Comparison of ENCODE assay signal across 14 cellular contexts in the genomic region with DNA sequence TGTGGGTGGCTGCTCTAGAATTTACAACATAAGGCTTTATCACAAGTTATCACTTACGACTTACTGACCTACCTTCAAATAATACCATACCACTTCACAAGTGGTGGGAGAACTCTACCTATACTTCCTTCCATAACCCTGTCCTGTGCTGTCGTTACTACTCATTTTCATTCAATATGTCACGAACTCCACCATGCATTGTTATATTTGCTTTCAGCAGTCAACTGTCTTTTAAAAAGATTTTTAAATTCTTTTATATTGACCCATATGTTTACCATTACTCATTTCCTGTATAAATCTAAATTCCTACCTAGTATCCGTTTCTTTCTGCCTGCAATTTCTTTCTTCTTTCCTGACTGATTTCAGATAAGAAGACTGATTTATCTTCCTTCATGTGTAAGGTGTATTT.
DNase-seq lines count a peak whose midpoint lies in the region; ATAC-seq, FAIRE-seq and TF ChIP-seq lines count a peak whose summit lies in the region.
"Had no signal": no experiment of that assay in that cellular context is flagged by ENCODE, and none has a peak within 500 bp of the region (broad histone marks: within the 10 kb centered on the region; RNA-seq: fewer than 3 reads in every experiment).

No MANE protein-coding gene starts in this region.

- no peak overlapping the region for H3K4me3 ChIP-seq in fibroblast of lung (replicated peaks in 1 of 4; ENCODE audit: control extremely low read depth in 1 of 4, insufficient read depth in 1 of 4, low read depth in 3 of 4, low read length in 4 of 4)
- H3K4me3 ChIP-seq: GM12878, psoas muscle had no signal

- peak; percentile 44 for FAIRE-seq in GM19239 (lab: Jason Lieb, UNC)
- FAIRE-seq: GM12878 had no signal

- POLR2A ChIA-PET in RWPE1 (lab: Yijun Ruan, JAX; ENCODE audit: low non-redundant PET): no interaction called here

- DNase-seq in A172 (ENCODE audit: low spot score) (peak; percentile 38), GM19239 (ENCODE audit: insufficient read length, low spot score) (no peak), RWPE1 (ENCODE audit: low spot score) (peak; percentile 3), fibroblast of lung (ENCODE audit: low read depth in 2 of 2) (peak in 1 of 2 donors; percentile 53), NCI-H187 (lab: John Stamatoyannopoulos, UW) (no peak), epidermal melanocyte (ENCODE audit: insufficient read length, low spot score) (no peak), NCI-H748 treated with DMSO at 0.1 percent for 48 hours (lab: John Stamatoyannopoulos, UW) (no peak)
- DNase-seq: activated CD4-positive, CD25-positive, alpha-beta regulatory T cell treated with anti-CD3 and anti-CD28 coated beads, Interleukin-2, amount 50 U/mL, for 72 hours; AML-193; DMS79 treated with DMSO at 0.1 percent for 48 hours; psoas muscle; T-helper 1 cell had no signal

- no peak for ATAC-seq in HG02571 (IDR thresholded peaks at IDR 0.05; ENCODE audit: unreplicated experiment)
- ATAC-seq: GM12878, psoas muscle had no signal

- H3K27me3 ChIP-seq in fibroblast of lung (ENCODE audit: control insufficient read depth, insufficient read depth, low read length): no peaks in the 10 kb centered on the region

- H3K79me2 ChIP-seq in fibroblast of lung (ENCODE audit: control insufficient read depth, insufficient read depth, low read length): no peaks in the 10 kb centered on the region

- CTCF ChIA-PET in RWPE1 (lab: Yijun Ruan, JAX): no interaction called here

- no peak overlapping the region for H2AFZ ChIP-seq in fibroblast of lung (ENCODE audit: low read length)

- H4K20me1 ChIP-seq in fibroblast of lung (ENCODE audit: control insufficient read depth, extremely low read depth, insufficient read depth, low read length): no peaks in the 10 kb centered on the region

- no peak overlapping the region for H3K9ac ChIP-seq in fibroblast of lung (ENCODE audit: insufficient read depth, low read length)

- TF ChIP-seq CTCF in RWPE1 (conservative IDR thresholded peaks at IDR 0.05; ENCODE audit: low read depth) (no peak), fibroblast of lung (conservative IDR thresholded peaks at IDR 0.05 in 1 of 2, IDR thresholded peaks at IDR 0.05 in 1 of 2; ENCODE audit: low read depth in 1 of 2, low read length in 2 of 2) (no peak)

- peaks cover 11% of the 10 kb centered on the region for H3K4me1 ChIP-seq in fibroblast of lung (ENCODE audit: control insufficient read depth, extremely low read depth, insufficient read depth, low read length)

- H3K9me3 ChIP-seq in fibroblast of lung (ENCODE audit: control insufficient read depth, insufficient read depth, low read depth, low read length): no peaks in the 10 kb centered on the region
- H3K9me3 ChIP-seq: psoas muscle had no signal

- H3K27ac ChIP-seq in RWPE1: no peak overlapping the region
- H3K27ac ChIP-seq in fibroblast of lung (ENCODE audit: insufficient read depth, low read length): peak overlapping the region; percentile 31
- H3K27ac ChIP-seq: psoas muscle had no signal

- H3K4me2 ChIP-seq in fibroblast of lung (ENCODE audit: extremely low read depth, insufficient read depth, low read length): peak overlapping the region; percentile 23

- no peaks in the 10 kb centered on the region for H3K36me3 ChIP-seq in fibroblast of lung (ENCODE audit: control insufficient read depth, insufficient read depth, low read length)

Comparison
In these comparisons a context has a peak if more than half of its experiments do, and no peak if none do; other contexts are left out.
1. DNase-seq: peak in A172 (single experiment) and RWPE1 (single experiment); none in GM19239 (single experiment), NCI-H187 (0 of 2), epidermal melanocyte (single experiment) and NCI-H748 treated with DMSO at 0.1 percent for 48 hours (single experiment).